In genomic region chr2:188475945-188476344, GRCh38 we compare ENCODE assay signal across 11 cellular contexts.
DNase-seq lines count a peak whose midpoint lies in the region; ATAC-seq and TF ChIP-seq lines count a peak whose summit lies in the region.
"Had no signal": no experiment of that assay in that cellular context is flagged by ENCODE, and none has a peak within 500 bp of the region (broad histone marks: within the 10 kb centered on the region; RNA-seq: fewer than 3 reads in every experiment).

No MANE protein-coding gene starts in this region.

- no peaks in the 10 kb centered on the region for H3K36me3 ChIP-seq in BE2C

- no peaks in the 10 kb centered on the region for H3K27me3 ChIP-seq in BE2C

- H3K4me1 ChIP-seq in BE2C = no peaks in the 10 kb centered on the region; the same call in 1 of the 2 replicates

- DNase-seq in DMS 273 (lab: John Stamatoyannopoulos, UW; ENCODE audit: unreplicated experiment) (peak; percentile 12), DMS 273 treated with DMSO at 0.1 percent for 48 hours (lab: John Stamatoyannopoulos, UW) (no peak), NCI-H226 (peak; percentile 80), fibroblast of gingiva (ENCODE audit: low read depth) (peak; percentile 50), BE2C (no peak), NCI-H1092 (lab: John Stamatoyannopoulos, UW) (no peak)
- DNase-seq in activated CD4-positive, alpha-beta T cell treated with anti-CD3 and anti-CD28 coated beads, Interleukin-2, amount 50 U/mL, for 48 hours = no peak
- DNase-seq: activated CD4-positive, alpha-beta T cell treated with anti-CD3 and anti-CD28 coated beads, Interleukin-2, amount 10 ng/mL, durations not matched to agents 7 days and 5 days; NCI-H2081; SHP77 treated with DMSO at 0.1 percent for 48 hours had no signal

- H3K4me3 ChIP-seq in BE2C (ENCODE audit: low read depth, low read length) = no peak overlapping the region

- no peak for ATAC-seq in HG03460 (IDR thresholded peaks at IDR 0.05; ENCODE audit: unreplicated experiment)

- no peaks in the 10 kb centered on the region for H3K9me3 ChIP-seq in BE2C

- no peak for TF ChIP-seq CTCF in BE2C (IDR thresholded peaks at IDR 0.05; ENCODE audit: low read depth, low read length)

Comparison
In these comparisons a context has a peak if more than half of its experiments do, and no peak if none do; other contexts are left out.
1. DNase-seq: peak in DMS 273 (single experiment), NCI-H226 (single experiment) and fibroblast of gingiva (single experiment); none in DMS 273 treated with DMSO at 0.1 percent for 48 hours (single experiment), BE2C (single experiment), NCI-H1092 (single experiment) and activated CD4-positive, alpha-beta T cell treated with anti-CD3 and anti-CD28 coated beads, Interleukin-2, amount 50 U/mL, for 48 hours (0 of 2).